Comparison of ENCODE assay signal across 5 cellular contexts in genomic region chr12:51259600-51259999, GRCh38. TPM values are rescaled to one million over a fixed set of nuclear protein-coding genes. Genes with fewer than 3 reads are reported as not detected.
DNase-seq lines count a peak whose midpoint lies in the region; ATAC-seq, FAIRE-seq and TF ChIP-seq lines count a peak whose summit lies in the region.
"Not testable (repeated sequence)": the region's sequence is repeated elsewhere in the genome, so short reads cannot be mapped to it uniquely, and the experiment has no call there.

No MANE protein-coding gene starts in this region.

- not testable (repeated sequence) for H3K27me3 Mint-ChIP-seq in progenitor cell of endocrine pancreas

- TF ChIP-seq POLR2A in IMR-90 (IDR thresholded peaks at IDR 0.05; ENCODE audit: low read depth, low read length); K562 (conservative IDR thresholded peaks at IDR 0.05); HepG2 (IDR thresholded peaks at IDR 0.05; ENCODE audit: insufficient read depth in 1 of 2, low read depth in 2 of 2, low read length in 2 of 2): not testable (repeated sequence)

- not testable (repeated sequence) for H3K4me1 Mint-ChIP-seq in progenitor cell of endocrine pancreas (ENCODE audit: low read depth)

- H3K14ac ChIP-seq in IMR-90 (replicated peaks; ENCODE audit: low read depth, low read length), result not testable (repeated sequence)

- not testable (repeated sequence) for H2AK5ac ChIP-seq in IMR-90 (ENCODE audit: low read depth, low read length)

- H2AK9ac ChIP-seq in IMR-90 (replicated peaks; ENCODE audit: low read depth, low read length, poor library complexity), result not testable (repeated sequence)

- H3K56ac ChIP-seq in IMR-90 (ENCODE audit: extremely low read depth, insufficient read depth, low read length), result not testable (repeated sequence)

- not testable (repeated sequence) for H3K9ac ChIP-seq in IMR-90 (ENCODE audit: low read depth, low read length); K562 (ENCODE audit: insufficient read depth in 1 of 2, low read depth in 2 of 2, low read length in 2 of 2); HepG2 (ENCODE audit: insufficient read depth, low read depth, low read length)

- in situ Hi-C loops in IMR-90 (cut with MboI; ENCODE audit: low sequenced_read_pairs); K562 (cut with MboI); HepG2 (cut with HindIII; ENCODE audit: extremely low pct_ligation_motif_present, low pct_unique_long_range_greater_than_20kb): not testable (repeated sequence)

- TF ChIP-seq EP300 in Ishikawa (IDR thresholded peaks at IDR 0.05; ENCODE audit: borderline replicate concordance); K562 (IDR thresholded peaks at IDR 0.05; ENCODE audit: low read length); HepG2 (IDR thresholded peaks at IDR 0.05; ENCODE audit: low read depth in 2 of 2, low read length in 2 of 2); HepG2 (CRISPR knock-in tag; IDR thresholded peaks at IDR 0.05; ENCODE audit: borderline replicate concordance): not testable (repeated sequence)

- not testable (repeated sequence) for H3K27me3 ChIP-seq in IMR-90 (ENCODE audit: control insufficient read depth, insufficient read depth, low read length); K562 (ENCODE audit: control insufficient read depth in 2 of 2, insufficient read depth in 2 of 2, low read length in 2 of 2); HepG2 (ENCODE audit: control insufficient read depth in 1 of 2, insufficient read depth in 2 of 2, low read length in 2 of 2)

- H3K4me3 ChIP-seq in IMR-90 (ENCODE audit: insufficient read depth, low read depth, low read length); K562; HepG2 (replicated peaks in 1 of 3; ENCODE audit: insufficient read depth in 1 of 3, low read depth in 2 of 3, low read length in 3 of 3): not testable (repeated sequence)

- not testable (repeated sequence) for H3K4me2 ChIP-seq in IMR-90 (ENCODE audit: low read depth, low read length); K562 (ENCODE audit: insufficient read depth, low read length); HepG2 (ENCODE audit: low read depth, low read length)

- intact Hi-C loops in IMR-90 (cut with micrococcal nuclease); K562 (cut with micrococcal nuclease); HepG2 (cut with micrococcal nuclease; ENCODE audit: unreplicated experiment): not testable (repeated sequence)

- dilution Hi-C loops in IMR-90 (cut with HindIII; ENCODE audit: low sequenced_read_pairs, unreplicated experiment), result not testable (repeated sequence)

- FAIRE-seq in K562 (lab: Jason Lieb, UNC), result not testable (repeated sequence)
- FAIRE-seq in HepG2 (lab: Jason Lieb, UNC), result peak; percentile 32

- not testable (repeated sequence) for H3K4ac ChIP-seq in IMR-90 (ENCODE audit: low read depth, low read length)

- H4K8ac ChIP-seq in IMR-90 (ENCODE audit: low read depth in 2 of 2, low read length in 2 of 2), result not testable (repeated sequence)

- not testable (repeated sequence) for H3K4me1 ChIP-seq in IMR-90 (ENCODE audit: control insufficient read depth, insufficient read depth, low read length); K562 (replicated peaks in 1 of 2; ENCODE audit: control insufficient read depth in 2 of 2, insufficient read depth in 2 of 2, low read length in 2 of 2); HepG2 (ENCODE audit: insufficient read depth, low read length)

- DNase-seq in IMR-90; K562 (ENCODE audit: extremely low read depth in 1 of 4, low spot score in 3 of 4); HepG2 (ENCODE audit: low spot score); progenitor cell of endocrine pancreas (ENCODE audit: low spot score, unreplicated experiment): not testable (repeated sequence)

- not testable (repeated sequence) for H3K27ac ChIP-seq in IMR-90 (ENCODE audit: insufficient read depth, low read length); K562 (ENCODE audit: extremely low read depth, low read depth, low read length); HepG2 (ENCODE audit: extremely low read length, insufficient read depth, low read length)

- H3K36me3 Mint-ChIP-seq in progenitor cell of endocrine pancreas (ENCODE audit: insufficient read depth), result not testable (repeated sequence)

- H3K27ac Mint-ChIP-seq in progenitor cell of endocrine pancreas, result peak overlapping the region; percentile 20

- not testable (repeated sequence) for H2BK120ac ChIP-seq in IMR-90 (ENCODE audit: low read depth, low read length)

- not testable (repeated sequence) for H3K36me3 ChIP-seq in IMR-90 (ENCODE audit: control insufficient read depth, insufficient read depth, low read length); K562 (ENCODE audit: control insufficient read depth, insufficient read depth, low read length); HepG2 (replicated peaks in 1 of 2; ENCODE audit: control insufficient read depth in 1 of 2, insufficient read depth in 2 of 2, low read length in 2 of 2)

- H4K91ac ChIP-seq in IMR-90 (ENCODE audit: insufficient read depth, low read depth, low read length), result not testable (repeated sequence)

- peaks cover 10% of the 10 kb centered on the region for H3K9me1 ChIP-seq in IMR-90 (ENCODE audit: insufficient read depth, low read length)
- H3K9me1 ChIP-seq in K562 (ENCODE audit: control insufficient read depth, insufficient read depth, low read length), result not testable (repeated sequence)

- BruUV-seq in IMR-90 (replicated peaks; lab: Mats Ljungman, UMichigan); K562 (replicated peaks; lab: Mats Ljungman, UMichigan); HepG2 (replicated peaks; lab: Mats Ljungman, UMichigan): not testable (repeated sequence)

- WGBS in IMR-90 (ENCODE audit: extremely low coverage in 2 of 2, insufficient read length in 1 of 2), 2 experiments, result no CpG with 5 or more reads among the region's 1 CpG
- 73% methylated on average over 1 of the region's 1 CpG for WGBS in K562 (ENCODE audit: insufficient coverage, low coverage, missing lambda C conversion rate)
- 88% methylated on average over 1 of the region's 1 CpG for WGBS in HepG2 (ENCODE audit: low lambda C conversion rate)

- not testable (repeated sequence) for H3K18ac ChIP-seq in IMR-90 (ENCODE audit: low read depth, low read length)

- not testable (repeated sequence) for H3K79me2 ChIP-seq in K562 (ENCODE audit: control insufficient read depth, insufficient read depth, low read length); HepG2 (ENCODE audit: insufficient read depth, low read length)

- H2AFZ ChIP-seq in IMR-90 (replicated peaks; ENCODE audit: low read length, poor library complexity); K562 (ENCODE audit: low read depth, low read length); HepG2 (ENCODE audit: low read length): not testable (repeated sequence)

- H2BK15ac ChIP-seq in IMR-90 (ENCODE audit: low read depth, low read length), result not testable (repeated sequence)

- CTCF ChIA-PET in IMR-90 (lab: Yijun Ruan, JAX); K562 (lab: Yijun Ruan, JAX; ENCODE audit: low intra/inter-chr PET ratio); HepG2 (lab: Yijun Ruan, JAX; ENCODE audit: low intra/inter-chr PET ratio, low total read pairs): not testable (repeated sequence)

- TF ChIP-seq CTCF in IMR-90 (conservative IDR thresholded peaks at IDR 0.05; ENCODE audit: low read depth, low read length); K562 (IDR thresholded peaks at IDR 0.05 in 2 of 3, conservative IDR thresholded peaks at IDR 0.05 in 1 of 3; ENCODE audit: insufficient read depth in 2 of 3, low read depth in 1 of 3, low read length in 3 of 3); HepG2 (CRISPR knock-in tag; IDR thresholded peaks at IDR 0.05); progenitor cell of endocrine pancreas (IDR thresholded peaks at IDR 0.05; ENCODE audit: unreplicated experiment): not testable (repeated sequence)

- H3K23ac ChIP-seq in IMR-90 (ENCODE audit: low read depth, low read length), result not testable (repeated sequence)

- POLR2A ChIA-PET in IMR-90 (lab: Charles Lee; ENCODE audit: unreplicated experiment); HepG2 (lab: Yijun Ruan, JAX): not testable (repeated sequence)
- POLR2A ChIA-PET in K562 (lab: Yijun Ruan, JAX), result interaction anchor here (1.0 kb wide), 1 partner anchor 11 kb away, joined by 4 read pairs; no protein-coding TSS in a partner anchor

- not testable (repeated sequence) for H3K4me3 Mint-ChIP-seq in progenitor cell of endocrine pancreas (ENCODE audit: low read depth)

- not testable (repeated sequence) for H4K5ac ChIP-seq in IMR-90 (ENCODE audit: low read depth, low read length)

- H3K9me3 Mint-ChIP-seq in progenitor cell of endocrine pancreas (ENCODE audit: low read depth), result not testable (repeated sequence)

- ATAC-seq in IMR-90 (ENCODE audit: low read depth); K562; HepG2: not testable (repeated sequence)

- not testable (repeated sequence) for H4K20me1 ChIP-seq in IMR-90 (ENCODE audit: insufficient read depth, low read length); K562 (replicated peaks; ENCODE audit: control insufficient read depth, insufficient read depth, low read length); HepG2 (ENCODE audit: insufficient read depth, low read length)

- not testable (repeated sequence) for H3K9me3 ChIP-seq in IMR-90 (ENCODE audit: control insufficient read depth, insufficient read depth, low read length); K562 (replicated peaks; ENCODE audit: control insufficient read depth, insufficient read depth, low read depth, low read length); HepG2 (ENCODE audit: low read length)

- peaks cover 19 to 38% of the 10 kb centered on the region in 2 experiments; a peak in 3 of 4 replicates for H3K79me1 ChIP-seq in IMR-90 (ENCODE audit: low read depth in 1 of 2, low read length in 2 of 2)

- H2BK20ac ChIP-seq in IMR-90 (ENCODE audit: low read depth, low read length), result not testable (repeated sequence)

- H2BK5ac ChIP-seq in IMR-90 (ENCODE audit: low read depth, low read length, poor library complexity, severe bottlenecking), result not testable (repeated sequence)

- not testable (repeated sequence) for TF ChIP-seq RAD21 in IMR-90 (IDR thresholded peaks at IDR 0.05; ENCODE audit: low read length); Ishikawa (IDR thresholded peaks at IDR 0.05; ENCODE audit: low read depth); K562 (CRISPR knock-in tag; conservative IDR thresholded peaks at IDR 0.05 in 1 of 2, IDR thresholded peaks at IDR 0.05 in 1 of 2); HepG2 (CRISPR knock-in tag; IDR thresholded peaks at IDR 0.05)

RNA-seq across cellular contexts. Expression of gene SMAGP, which starts 10.6 kb away (rescaled TPM):
- total RNA-seq in IMR-90 (2012; rRNA removed) (12.2 and 15.6 TPM in 2 replicates), K562 (2014; rRNA removed) (23.1 and 26.4 TPM in 2 replicates), K562 (2014; rRNA removed; fragmentation: Illumina TruSeq; extraction: Trizol) (26.5 and 31.6 TPM in 2 replicates), K562 (2015; rRNA removed; fragmentation: Illumina TruSeq; extraction: Trizol) (24.9 and 25.3 TPM in 2 replicates), K562 (2021) (29.7 and 35.9 TPM in 2 replicates), HepG2 (2016; rRNA removed; fragmentation: Illumina TruSeq; extraction: Trizol) (9.2 and 9.4 TPM in 2 replicates), progenitor cell of endocrine pancreas (9.1 and 11.0 TPM in 2 replicates)
- polyA plus RNA-seq in IMR-90 (2012; rRNA removed) (35.8 and 42.7 TPM in 2 replicates), K562 (2011; rRNA removed) (52.2 and 62.3 TPM in 2 replicates), K562 (2014; fragmentation: Illumina TruSeq; extraction: Trizol) (45.9 and 53.9 TPM in 2 replicates), K562 (2014; fragmentation: Nextera tagmentation; extraction: Ambion mirVana) (10 to 100 TPM; 26.0 to 29.9 TPM), K562 (2014; rRNA removed) (33.6 and 35.3 TPM in 2 replicates), HepG2 (2011; rRNA removed) (9.0 and 9.2 TPM in 2 replicates)
- 17.0 and 41.6 TPM in 2 replicates for polyA plus RNA-seq in IMR-90 (2012; cell fraction: cytosol; rRNA removed)
- 6.5 and 18.3 TPM in 2 replicates for polyA plus RNA-seq in IMR-90 (2012; cell fraction: nucleus; rRNA removed; ENCODE audit: low replicate concordance)
- total RNA-seq in K562 (2011; cell fraction: chromatin; rRNA removed; ENCODE audit: low replicate concordance), result 33.1 and 42.1 TPM in 2 replicates
- 28.7 and 34.4 TPM in 2 replicates for total RNA-seq in K562 (2011; cell fraction: nucleolus; rRNA removed)
- total RNA-seq in K562 (2011; cell fraction: nucleoplasm; rRNA removed), result 43.1 and 65.2 TPM in 2 replicates
- polyA plus RNA-seq in K562 (2011; cell fraction: cytosol; rRNA removed), result 47.6 and 61.5 TPM in 2 replicates
- 38.6 and 59.2 TPM in 2 replicates for polyA plus RNA-seq in K562 (2011; cell fraction: nucleus; rRNA removed)
- polyA plus RNA-seq in K562 (2012), result 40.6 and 110 TPM in 2 replicates
- polyA minus RNA-seq in K562 (2011; rRNA and poly(A)+ RNA removed), result 31.6 and 53.7 TPM in 2 replicates
- polyA minus RNA-seq in K562 (2011; cell fraction: cytosol; rRNA and poly(A)+ RNA removed), result 14.2 and 22.0 TPM in 2 replicates
- 10.8 and 13.6 TPM in 2 replicates for polyA minus RNA-seq in K562 (2011; cell fraction: nucleus; rRNA and poly(A)+ RNA removed)
- 8.8 and 9.7 TPM in 2 replicates for total RNA-seq in HepG2 (2016; cell fraction: cytosol; rRNA removed; fragmentation: Illumina TruSeq; extraction: Trizol; ENCODE audit: low read depth)
- total RNA-seq in HepG2 (2016; cell fraction: insoluble cytoplasmic fraction; rRNA removed; fragmentation: Illumina TruSeq; extraction: Trizol), result 9.1 and 13.6 TPM in 2 replicates
- total RNA-seq in HepG2 (2016; cell fraction: membrane; rRNA removed; fragmentation: Illumina TruSeq; extraction: Trizol), result 14.6 and 18.5 TPM in 2 replicates
- 7.2 and 9.3 TPM in 2 replicates for total RNA-seq in HepG2 (2016; cell fraction: nucleus; rRNA removed; fragmentation: Illumina TruSeq; extraction: Trizol)
- polyA plus RNA-seq in HepG2 (2011; cell fraction: cytosol; rRNA removed), result 6.6 and 9.5 TPM in 2 replicates
- polyA plus RNA-seq in HepG2 (2011; cell fraction: nucleus; rRNA removed), result 2.7 and 5.8 TPM in 2 replicates
- polyA plus RNA-seq in HepG2 (2012), result 4.8 and 5.7 TPM in 2 replicates
- 18.2 and 25.0 TPM in 2 replicates for polyA plus RNA-seq in HepG2 (2016; cell fraction: cytosol; fragmentation: Illumina TruSeq; extraction: Trizol; ENCODE audit: low read depth)
- polyA plus RNA-seq in HepG2 (2016; cell fraction: insoluble cytoplasmic fraction; fragmentation: Illumina TruSeq; extraction: Trizol; ENCODE audit: low read depth), result 16.4 and 20.9 TPM in 2 replicates
- 27.7 and 33.2 TPM in 2 replicates for polyA plus RNA-seq in HepG2 (2016; cell fraction: membrane; fragmentation: Illumina TruSeq; extraction: Trizol; ENCODE audit: low read depth)
- polyA plus RNA-seq in HepG2 (2016; cell fraction: nucleus; fragmentation: Illumina TruSeq; extraction: Trizol; ENCODE audit: insufficient read depth, low read depth), result 13.7 and 15.1 TPM in 2 replicates
- polyA minus RNA-seq in HepG2 (2011; rRNA and poly(A)+ RNA removed; ENCODE audit: low replicate concordance), result 6.2 and 13.0 TPM in 2 replicates
- 1.6 and 1.8 TPM in 2 replicates for polyA minus RNA-seq in HepG2 (2011; cell fraction: cytosol; rRNA and poly(A)+ RNA removed)
- polyA minus RNA-seq in HepG2 (2011; cell fraction: nucleus; rRNA and poly(A)+ RNA removed), result 3.0 and 3.2 TPM in 2 replicates

RNA-seq across cellular contexts. Expression of gene DAZAP2, which starts 21.0 kb away (rescaled TPM):
- total RNA-seq in IMR-90 (2012; rRNA removed) (62.2 and 77.2 TPM in 2 replicates), K562 (2014; rRNA removed) (111 and 116 TPM in 2 replicates), K562 (2014; rRNA removed; fragmentation: Illumina TruSeq; extraction: Trizol) (144 and 149 TPM in 2 replicates), K562 (2015; rRNA removed; fragmentation: Illumina TruSeq; extraction: Trizol) (194 and 195 TPM in 2 replicates), K562 (2021) (129 and 132 TPM in 2 replicates), HepG2 (2016; rRNA removed; fragmentation: Illumina TruSeq; extraction: Trizol) (64.5 and 84.2 TPM in 2 replicates), progenitor cell of endocrine pancreas (103 and 106 TPM in 2 replicates)
- polyA plus RNA-seq in IMR-90 (2012; rRNA removed) (202 and 316 TPM in 2 replicates), K562 (2011; rRNA removed) (329 and 342 TPM in 2 replicates), K562 (2014; fragmentation: Illumina TruSeq; extraction: Trizol) (276 and 289 TPM in 2 replicates), K562 (2014; fragmentation: Nextera tagmentation; extraction: Ambion mirVana) (100 to 1,000 TPM; 364 to 668 TPM), K562 (2014; rRNA removed) (227 and 282 TPM in 2 replicates), HepG2 (2011; rRNA removed) (222 and 258 TPM in 2 replicates)
- polyA plus RNA-seq in IMR-90 (2012; cell fraction: cytosol; rRNA removed), result 40.8 and 243 TPM in 2 replicates
- 114 and 133 TPM in 2 replicates for polyA plus RNA-seq in IMR-90 (2012; cell fraction: nucleus; rRNA removed; ENCODE audit: low replicate concordance)
- total RNA-seq in K562 (2011; cell fraction: chromatin; rRNA removed; ENCODE audit: low replicate concordance), result 65.3 and 70.8 TPM in 2 replicates
- 50.3 and 56.7 TPM in 2 replicates for total RNA-seq in K562 (2011; cell fraction: nucleolus; rRNA removed)
- total RNA-seq in K562 (2011; cell fraction: nucleoplasm; rRNA removed), result 71.7 and 79.8 TPM in 2 replicates
- polyA plus RNA-seq in K562 (2011; cell fraction: cytosol; rRNA removed), result 426 and 578 TPM in 2 replicates
- polyA plus RNA-seq in K562 (2011; cell fraction: nucleus; rRNA removed), result 135 and 184 TPM in 2 replicates
- polyA plus RNA-seq in K562 (2012), result 215 and 432 TPM in 2 replicates
- 188 and 248 TPM in 2 replicates for polyA minus RNA-seq in K562 (2011; rRNA and poly(A)+ RNA removed)
- polyA minus RNA-seq in K562 (2011; cell fraction: cytosol; rRNA and poly(A)+ RNA removed), result 112 and 122 TPM in 2 replicates
- 28.7 and 52.4 TPM in 2 replicates for polyA minus RNA-seq in K562 (2011; cell fraction: nucleus; rRNA and poly(A)+ RNA removed)
- total RNA-seq in HepG2 (2016; cell fraction: cytosol; rRNA removed; fragmentation: Illumina TruSeq; extraction: Trizol; ENCODE audit: low read depth), result 15.2 and 15.6 TPM in 2 replicates
- 65.9 and 90.3 TPM in 2 replicates for total RNA-seq in HepG2 (2016; cell fraction: insoluble cytoplasmic fraction; rRNA removed; fragmentation: Illumina TruSeq; extraction: Trizol)
- 34.3 and 38.1 TPM in 2 replicates for total RNA-seq in HepG2 (2016; cell fraction: membrane; rRNA removed; fragmentation: Illumina TruSeq; extraction: Trizol)
- 34.2 and 36.6 TPM in 2 replicates for total RNA-seq in HepG2 (2016; cell fraction: nucleus; rRNA removed; fragmentation: Illumina TruSeq; extraction: Trizol)
- 182 and 210 TPM in 2 replicates for polyA plus RNA-seq in HepG2 (2011; cell fraction: cytosol; rRNA removed)
- polyA plus RNA-seq in HepG2 (2011; cell fraction: nucleus; rRNA removed), result 87.4 and 88.0 TPM in 2 replicates
- polyA plus RNA-seq in HepG2 (2012), result 76.2 and 108 TPM in 2 replicates
- 19.8 and 24.2 TPM in 2 replicates for polyA plus RNA-seq in HepG2 (2016; cell fraction: cytosol; fragmentation: Illumina TruSeq; extraction: Trizol; ENCODE audit: low read depth)
- polyA plus RNA-seq in HepG2 (2016; cell fraction: insoluble cytoplasmic fraction; fragmentation: Illumina TruSeq; extraction: Trizol; ENCODE audit: low read depth), result 145 and 157 TPM in 2 replicates
- polyA plus RNA-seq in HepG2 (2016; cell fraction: membrane; fragmentation: Illumina TruSeq; extraction: Trizol; ENCODE audit: low read depth), result 33.9 and 34.4 TPM in 2 replicates
- 65.7 and 66.4 TPM in 2 replicates for polyA plus RNA-seq in HepG2 (2016; cell fraction: nucleus; fragmentation: Illumina TruSeq; extraction: Trizol; ENCODE audit: insufficient read depth, low read depth)
- 262 and 758 TPM in 2 replicates for polyA minus RNA-seq in HepG2 (2011; rRNA and poly(A)+ RNA removed; ENCODE audit: low replicate concordance)
- polyA minus RNA-seq in HepG2 (2011; cell fraction: cytosol; rRNA and poly(A)+ RNA removed), result 51.4 and 56.4 TPM in 2 replicates
- 56.5 and 81.8 TPM in 2 replicates for polyA minus RNA-seq in HepG2 (2011; cell fraction: nucleus; rRNA and poly(A)+ RNA removed)

RNA-seq across cellular contexts. Expression of gene POU6F1, which starts 41.7 kb away (rescaled TPM):
- total RNA-seq in IMR-90 (2012; rRNA removed) (0.90 and 1.9 TPM in 2 replicates), K562 (2014; rRNA removed) (0.36 and 1.3 TPM in 2 replicates), K562 (2014; rRNA removed; fragmentation: Illumina TruSeq; extraction: Trizol) (1.4 and 2.0 TPM in 2 replicates), K562 (2015; rRNA removed; fragmentation: Illumina TruSeq; extraction: Trizol) (0.98 and 1.1 TPM in 2 replicates), K562 (2021) (3.3 and 4.0 TPM in 2 replicates), HepG2 (2016; rRNA removed; fragmentation: Illumina TruSeq; extraction: Trizol) (0.41 and 0.51 TPM in 2 replicates), progenitor cell of endocrine pancreas (8.2 and 11.6 TPM in 2 replicates)
- polyA plus RNA-seq in IMR-90 (2012; rRNA removed) (3.6 and 4.3 TPM in 2 replicates), K562 (2011; rRNA removed) (3.0 and 3.4 TPM in 2 replicates), K562 (2014; fragmentation: Illumina TruSeq; extraction: Trizol) (1.1 and 1.4 TPM in 2 replicates), K562 (2014; fragmentation: Nextera tagmentation; extraction: Ambion mirVana) (under 1 TPM; 0.14 to 0.25 TPM), K562 (2014; rRNA removed) (0.78 and 1.4 TPM in 2 replicates), HepG2 (2011; rRNA removed) (0.48 and 1.4 TPM in 2 replicates)
- polyA plus RNA-seq in IMR-90 (2012; cell fraction: cytosol; rRNA removed), result 2.5 and 3.0 TPM in 2 replicates
- 15.2 TPM in 2 replicates for polyA plus RNA-seq in IMR-90 (2012; cell fraction: nucleus; rRNA removed; ENCODE audit: low replicate concordance)
- total RNA-seq in K562 (2011; cell fraction: chromatin; rRNA removed; ENCODE audit: low replicate concordance), result 8.6 and 29.6 TPM in 2 replicates
- total RNA-seq in K562 (2011; cell fraction: nucleolus; rRNA removed), result 5.3 and 7.0 TPM in 2 replicates
- total RNA-seq in K562 (2011; cell fraction: nucleoplasm; rRNA removed), result 13.7 and 24.2 TPM in 2 replicates
- 1.2 and 1.3 TPM in 2 replicates for polyA plus RNA-seq in K562 (2011; cell fraction: cytosol; rRNA removed)
- 7.9 and 10.0 TPM in 2 replicates for polyA plus RNA-seq in K562 (2011; cell fraction: nucleus; rRNA removed)
- 0.89 and 5.9 TPM in 2 replicates for polyA plus RNA-seq in K562 (2012)
- polyA minus RNA-seq in K562 (2011; rRNA and poly(A)+ RNA removed), result 1.5 and 1.6 TPM in 2 replicates
- 2.1 and 2.3 TPM in 2 replicates for polyA minus RNA-seq in K562 (2011; cell fraction: cytosol; rRNA and poly(A)+ RNA removed)
- polyA minus RNA-seq in K562 (2011; cell fraction: nucleus; rRNA and poly(A)+ RNA removed), result 2.3 and 3.6 TPM in 2 replicates
- total RNA-seq in HepG2 (2016; cell fraction: cytosol; rRNA removed; fragmentation: Illumina TruSeq; extraction: Trizol; ENCODE audit: low read depth), result 0.10 TPM in 1 of 2 replicates, not detected in the other
- 0.63 TPM in 1 of 2 replicates, not detected in the other for total RNA-seq in HepG2 (2016; cell fraction: insoluble cytoplasmic fraction; rRNA removed; fragmentation: Illumina TruSeq; extraction: Trizol)
- 0.45 and 0.59 TPM in 2 replicates for total RNA-seq in HepG2 (2016; cell fraction: membrane; rRNA removed; fragmentation: Illumina TruSeq; extraction: Trizol)
- total RNA-seq in HepG2 (2016; cell fraction: nucleus; rRNA removed; fragmentation: Illumina TruSeq; extraction: Trizol), result 0.34 and 0.47 TPM in 2 replicates
- polyA plus RNA-seq in HepG2 (2011; cell fraction: cytosol; rRNA removed), result 0.23 and 0.44 TPM in 2 replicates
- 1.5 and 1.8 TPM in 2 replicates for polyA plus RNA-seq in HepG2 (2011; cell fraction: nucleus; rRNA removed)
- polyA plus RNA-seq in HepG2 (2012), result 0.42 and 0.75 TPM in 2 replicates
- 0.07 and 0.41 TPM in 2 replicates for polyA plus RNA-seq in HepG2 (2016; cell fraction: cytosol; fragmentation: Illumina TruSeq; extraction: Trizol; ENCODE audit: low read depth)
- polyA plus RNA-seq in HepG2 (2016; cell fraction: insoluble cytoplasmic fraction; fragmentation: Illumina TruSeq; extraction: Trizol; ENCODE audit: low read depth), result 0.44 and 0.77 TPM in 2 replicates
- polyA plus RNA-seq in HepG2 (2016; cell fraction: membrane; fragmentation: Illumina TruSeq; extraction: Trizol; ENCODE audit: low read depth), result 0.98 and 1.3 TPM in 2 replicates
- 0.45 and 1.2 TPM in 2 replicates for polyA plus RNA-seq in HepG2 (2016; cell fraction: nucleus; fragmentation: Illumina TruSeq; extraction: Trizol; ENCODE audit: insufficient read depth, low read depth)
- 0.22 and 7.6 TPM in 2 replicates for polyA minus RNA-seq in HepG2 (2011; rRNA and poly(A)+ RNA removed; ENCODE audit: low replicate concordance)
- not detected in 2 replicates for polyA minus RNA-seq in HepG2 (2011; cell fraction: cytosol; rRNA and poly(A)+ RNA removed)
- 0.52 and 1.5 TPM in 2 replicates for polyA minus RNA-seq in HepG2 (2011; cell fraction: nucleus; rRNA and poly(A)+ RNA removed)
